ENCODE assay signal across 1 cellular context in the genomic region with DNA sequence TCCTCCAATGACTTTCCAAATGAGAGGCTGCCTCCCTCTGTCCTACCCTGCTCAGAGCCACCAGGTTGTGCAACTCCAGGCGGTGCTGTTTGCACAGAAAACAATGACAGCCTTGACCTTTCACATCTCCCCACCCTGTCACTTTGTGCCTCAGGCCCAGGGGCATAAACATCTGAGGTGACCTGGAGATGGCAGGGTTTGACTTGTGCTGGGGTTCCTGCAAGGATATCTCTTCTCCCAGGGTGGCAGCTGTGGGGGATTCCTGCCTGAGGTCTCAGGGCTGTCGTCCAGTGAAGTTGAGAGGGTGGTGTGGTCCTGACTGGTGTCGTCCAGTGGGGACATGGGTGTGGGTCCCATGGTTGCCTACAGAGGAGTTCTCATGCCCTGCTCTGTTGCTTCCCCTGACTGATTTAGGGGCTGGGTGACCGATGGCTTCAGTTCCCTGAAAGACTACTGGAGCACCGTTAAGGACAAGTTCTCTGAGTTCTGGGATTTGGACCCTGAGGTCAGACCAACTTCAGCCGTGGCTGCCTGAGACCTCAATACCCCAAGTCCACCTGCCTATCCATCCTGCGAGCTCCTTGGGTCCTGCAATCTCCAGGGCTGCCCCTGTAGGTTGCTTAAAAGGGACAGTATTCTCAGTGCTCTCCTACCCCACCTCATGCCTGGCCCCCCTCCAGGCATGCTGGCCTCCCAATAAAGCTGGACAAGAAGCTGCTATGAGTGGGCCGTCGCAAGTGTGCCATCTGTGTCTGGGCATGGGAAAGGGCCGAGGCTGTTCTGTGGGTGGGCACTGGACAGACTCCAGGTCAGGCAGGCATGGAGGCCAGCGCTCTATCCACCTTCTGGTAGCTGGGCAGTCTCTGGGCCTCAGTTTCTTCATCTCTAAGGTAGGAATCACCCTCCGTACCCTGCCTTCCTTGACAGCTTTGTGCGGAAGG.
TF ChIP-seq lines count a peak whose summit lies in the region.

No MANE protein-coding gene starts in this region.

TF ChIP-seq in HepG2, 621 proteins besides CTCF, POLR2A, EP300 and RAD21 (continued from another document and continues in another):
- TF ChIP-seq, protein P1, sequence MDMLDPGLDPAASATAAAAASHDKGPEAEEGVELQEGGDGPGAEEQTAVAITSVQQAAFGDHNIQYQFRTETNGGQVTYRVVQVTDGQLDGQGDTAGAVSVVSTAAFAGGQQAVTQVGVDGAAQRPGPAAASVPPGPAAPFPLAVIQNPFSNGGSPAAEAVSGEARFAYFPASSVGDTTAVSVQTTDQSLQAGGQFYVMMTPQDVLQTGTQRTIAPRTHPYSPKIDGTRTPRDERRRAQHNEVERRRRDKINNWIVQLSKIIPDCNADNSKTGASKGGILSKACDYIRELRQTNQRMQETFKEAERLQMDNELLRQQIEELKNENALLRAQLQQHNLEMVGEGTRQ (IDR thresholded peaks at IDR 0.05; ENCODE audit: low read depth, low read length) = no peak
- TF ChIP-seq, protein P1 (CRISPR knock-in tag; IDR thresholded peaks at IDR 0.05; ENCODE audit: borderline replicate concordance) = peak; percentile 8; the same call in 1 of the 2 replicates
- TF ChIP-seq MTF1 (CRISPR knock-in tag; IDR thresholded peaks at IDR 0.05) = no peak
- peak; percentile 81 for TF ChIP-seq ZNF629 (CRISPR knock-in tag; conservative IDR thresholded peaks at IDR 0.05)
- peak; percentile 75; the same call in 1 of the 2 replicates for TF ChIP-seq SP4 (CRISPR knock-in tag; IDR thresholded peaks at IDR 0.05)
- TF ChIP-seq ZNF160 (CRISPR knock-in tag; IDR thresholded peaks at IDR 0.05) = peak; percentile 39; the same call in 1 of the 2 replicates
- peak; percentile 73; the same call in 1 of the 2 replicates for TF ChIP-seq KLF12 (CRISPR knock-in tag; IDR thresholded peaks at IDR 0.05; ENCODE audit: borderline replicate concordance)
- TF ChIP-seq, protein P2, sequence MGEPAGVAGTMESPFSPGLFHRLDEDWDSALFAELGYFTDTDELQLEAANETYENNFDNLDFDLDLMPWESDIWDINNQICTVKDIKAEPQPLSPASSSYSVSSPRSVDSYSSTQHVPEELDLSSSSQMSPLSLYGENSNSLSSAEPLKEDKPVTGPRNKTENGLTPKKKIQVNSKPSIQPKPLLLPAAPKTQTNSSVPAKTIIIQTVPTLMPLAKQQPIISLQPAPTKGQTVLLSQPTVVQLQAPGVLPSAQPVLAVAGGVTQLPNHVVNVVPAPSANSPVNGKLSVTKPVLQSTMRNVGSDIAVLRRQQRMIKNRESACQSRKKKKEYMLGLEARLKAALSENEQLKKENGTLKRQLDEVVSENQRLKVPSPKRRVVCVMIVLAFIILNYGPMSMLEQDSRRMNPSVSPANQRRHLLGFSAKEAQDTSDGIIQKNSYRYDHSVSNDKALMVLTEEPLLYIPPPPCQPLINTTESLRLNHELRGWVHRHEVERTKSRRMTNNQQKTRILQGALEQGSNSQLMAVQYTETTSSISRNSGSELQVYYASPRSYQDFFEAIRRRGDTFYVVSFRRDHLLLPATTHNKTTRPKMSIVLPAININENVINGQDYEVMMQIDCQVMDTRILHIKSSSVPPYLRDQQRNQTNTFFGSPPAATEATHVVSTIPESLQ (CRISPR knock-in tag; conservative IDR thresholded peaks at IDR 0.05) = no peak
- no peak for TF ChIP-seq CENPX (CRISPR knock-in tag; IDR thresholded peaks at IDR 0.05)
- TF ChIP-seq, protein P3, sequence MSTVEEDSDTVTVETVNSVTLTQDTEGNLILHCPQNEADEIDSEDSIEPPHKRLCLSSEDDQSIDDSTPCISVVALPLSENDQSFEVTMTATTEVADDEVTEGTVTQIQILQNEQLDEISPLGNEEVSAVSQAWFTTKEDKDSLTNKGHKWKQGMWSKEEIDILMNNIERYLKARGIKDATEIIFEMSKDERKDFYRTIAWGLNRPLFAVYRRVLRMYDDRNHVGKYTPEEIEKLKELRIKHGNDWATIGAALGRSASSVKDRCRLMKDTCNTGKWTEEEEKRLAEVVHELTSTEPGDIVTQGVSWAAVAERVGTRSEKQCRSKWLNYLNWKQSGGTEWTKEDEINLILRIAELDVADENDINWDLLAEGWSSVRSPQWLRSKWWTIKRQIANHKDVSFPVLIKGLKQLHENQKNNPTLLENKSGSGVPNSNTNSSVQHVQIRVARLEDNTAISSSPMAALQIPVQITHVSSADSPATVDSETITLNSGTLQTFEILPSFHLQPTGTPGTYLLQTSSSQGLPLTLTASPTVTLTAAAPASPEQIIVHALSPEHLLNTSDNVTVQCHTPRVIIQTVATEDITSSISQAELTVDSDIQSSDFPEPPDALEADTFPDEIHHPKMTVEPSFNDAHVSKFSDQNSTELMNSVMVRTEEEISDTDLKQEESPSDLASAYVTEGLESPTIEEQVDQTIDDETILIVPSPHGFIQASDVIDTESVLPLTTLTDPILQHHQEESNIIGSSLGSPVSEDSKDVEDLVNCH (CRISPR knock-in tag; IDR thresholded peaks at IDR 0.05) = 0 out of 2 replicates have a peak, but pooled peaks have one; percentile 30
- TF ChIP-seq, protein P4, sequence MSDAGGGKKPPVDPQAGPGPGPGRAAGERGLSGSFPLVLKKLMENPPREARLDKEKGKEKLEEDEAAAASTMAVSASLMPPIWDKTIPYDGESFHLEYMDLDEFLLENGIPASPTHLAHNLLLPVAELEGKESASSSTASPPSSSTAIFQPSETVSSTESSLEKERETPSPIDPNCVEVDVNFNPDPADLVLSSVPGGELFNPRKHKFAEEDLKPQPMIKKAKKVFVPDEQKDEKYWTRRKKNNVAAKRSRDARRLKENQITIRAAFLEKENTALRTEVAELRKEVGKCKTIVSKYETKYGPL (CRISPR knock-in tag; IDR thresholded peaks at IDR 0.05) = no peak; the same call in 1 of the 2 replicates
- TF ChIP-seq MED1 (CRISPR knock-in tag; IDR thresholded peaks at IDR 0.05) = peak; percentile 99
- peak; percentile 96; the same call in 1 of the 2 replicates for TF ChIP-seq NCOA1 (CRISPR knock-in tag; IDR thresholded peaks at IDR 0.05)
- TF ChIP-seq, protein P5, sequence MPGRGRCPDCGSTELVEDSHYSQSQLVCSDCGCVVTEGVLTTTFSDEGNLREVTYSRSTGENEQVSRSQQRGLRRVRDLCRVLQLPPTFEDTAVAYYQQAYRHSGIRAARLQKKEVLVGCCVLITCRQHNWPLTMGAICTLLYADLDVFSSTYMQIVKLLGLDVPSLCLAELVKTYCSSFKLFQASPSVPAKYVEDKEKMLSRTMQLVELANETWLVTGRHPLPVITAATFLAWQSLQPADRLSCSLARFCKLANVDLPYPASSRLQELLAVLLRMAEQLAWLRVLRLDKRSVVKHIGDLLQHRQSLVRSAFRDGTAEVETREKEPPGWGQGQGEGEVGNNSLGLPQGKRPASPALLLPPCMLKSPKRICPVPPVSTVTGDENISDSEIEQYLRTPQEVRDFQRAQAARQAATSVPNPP (CRISPR knock-in tag; IDR thresholded peaks at IDR 0.05) = peak; percentile 82; the same call in 1 of the 2 replicates
- peak; percentile 70; the same call in 1 of the 2 replicates for TF ChIP-seq ZNF839 (CRISPR knock-in tag; IDR thresholded peaks at IDR 0.05; ENCODE audit: borderline replicate concordance)
- TF ChIP-seq, protein P6, sequence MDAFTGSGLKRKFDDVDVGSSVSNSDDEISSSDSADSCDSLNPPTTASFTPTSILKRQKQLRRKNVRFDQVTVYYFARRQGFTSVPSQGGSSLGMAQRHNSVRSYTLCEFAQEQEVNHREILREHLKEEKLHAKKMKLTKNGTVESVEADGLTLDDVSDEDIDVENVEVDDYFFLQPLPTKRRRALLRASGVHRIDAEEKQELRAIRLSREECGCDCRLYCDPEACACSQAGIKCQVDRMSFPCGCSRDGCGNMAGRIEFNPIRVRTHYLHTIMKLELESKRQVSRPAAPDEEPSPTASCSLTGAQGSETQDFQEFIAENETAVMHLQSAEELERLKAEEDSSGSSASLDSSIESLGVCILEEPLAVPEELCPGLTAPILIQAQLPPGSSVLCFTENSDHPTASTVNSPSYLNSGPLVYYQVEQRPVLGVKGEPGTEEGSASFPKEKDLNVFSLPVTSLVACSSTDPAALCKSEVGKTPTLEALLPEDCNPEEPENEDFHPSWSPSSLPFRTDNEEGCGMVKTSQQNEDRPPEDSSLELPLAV (CRISPR knock-in tag; conservative IDR thresholded peaks at IDR 0.05; ENCODE audit: low read depth) = no peak
- no peak for TF ChIP-seq MBNL3 (CRISPR knock-in tag; conservative IDR thresholded peaks at IDR 0.05)
- TF ChIP-seq, protein P7, sequence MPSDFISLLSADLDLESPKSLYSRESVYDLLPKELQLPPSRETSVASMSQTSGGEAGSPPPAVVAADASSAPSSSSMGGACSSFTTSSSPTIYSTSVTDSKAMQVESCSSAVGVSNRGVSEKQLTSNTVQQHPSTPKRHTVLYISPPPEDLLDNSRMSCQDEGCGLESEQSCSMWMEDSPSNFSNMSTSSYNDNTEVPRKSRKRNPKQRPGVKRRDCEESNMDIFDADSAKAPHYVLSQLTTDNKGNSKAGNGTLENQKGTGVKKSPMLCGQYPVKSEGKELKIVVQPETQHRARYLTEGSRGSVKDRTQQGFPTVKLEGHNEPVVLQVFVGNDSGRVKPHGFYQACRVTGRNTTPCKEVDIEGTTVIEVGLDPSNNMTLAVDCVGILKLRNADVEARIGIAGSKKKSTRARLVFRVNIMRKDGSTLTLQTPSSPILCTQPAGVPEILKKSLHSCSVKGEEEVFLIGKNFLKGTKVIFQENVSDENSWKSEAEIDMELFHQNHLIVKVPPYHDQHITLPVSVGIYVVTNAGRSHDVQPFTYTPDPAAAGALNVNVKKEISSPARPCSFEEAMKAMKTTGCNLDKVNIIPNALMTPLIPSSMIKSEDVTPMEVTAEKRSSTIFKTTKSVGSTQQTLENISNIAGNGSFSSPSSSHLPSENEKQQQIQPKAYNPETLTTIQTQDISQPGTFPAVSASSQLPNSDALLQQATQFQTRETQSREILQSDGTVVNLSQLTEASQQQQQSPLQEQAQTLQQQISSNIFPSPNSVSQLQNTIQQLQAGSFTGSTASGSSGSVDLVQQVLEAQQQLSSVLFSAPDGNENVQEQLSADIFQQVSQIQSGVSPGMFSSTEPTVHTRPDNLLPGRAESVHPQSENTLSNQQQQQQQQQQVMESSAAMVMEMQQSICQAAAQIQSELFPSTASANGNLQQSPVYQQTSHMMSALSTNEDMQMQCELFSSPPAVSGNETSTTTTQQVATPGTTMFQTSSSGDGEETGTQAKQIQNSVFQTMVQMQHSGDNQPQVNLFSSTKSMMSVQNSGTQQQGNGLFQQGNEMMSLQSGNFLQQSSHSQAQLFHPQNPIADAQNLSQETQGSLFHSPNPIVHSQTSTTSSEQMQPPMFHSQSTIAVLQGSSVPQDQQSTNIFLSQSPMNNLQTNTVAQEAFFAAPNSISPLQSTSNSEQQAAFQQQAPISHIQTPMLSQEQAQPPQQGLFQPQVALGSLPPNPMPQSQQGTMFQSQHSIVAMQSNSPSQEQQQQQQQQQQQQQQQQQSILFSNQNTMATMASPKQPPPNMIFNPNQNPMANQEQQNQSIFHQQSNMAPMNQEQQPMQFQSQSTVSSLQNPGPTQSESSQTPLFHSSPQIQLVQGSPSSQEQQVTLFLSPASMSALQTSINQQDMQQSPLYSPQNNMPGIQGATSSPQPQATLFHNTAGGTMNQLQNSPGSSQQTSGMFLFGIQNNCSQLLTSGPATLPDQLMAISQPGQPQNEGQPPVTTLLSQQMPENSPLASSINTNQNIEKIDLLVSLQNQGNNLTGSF (CRISPR knock-in tag; IDR thresholded peaks at IDR 0.05) = 0 out of 2 replicates have a peak, but pooled peaks have one; percentile 42
- TF ChIP-seq MYC (CRISPR knock-in tag; IDR thresholded peaks at IDR 0.05; ENCODE audit: borderline replicate concordance) = peak; percentile 82; the same call in 1 of the 2 replicates
- TF ChIP-seq ZEB1 (IDR thresholded peaks at IDR 0.05; ENCODE audit: insufficient replicate concordance, low read depth) = no peak
- no peak for TF ChIP-seq ZNF781 (CRISPR knock-in tag; IDR thresholded peaks at IDR 0.05; ENCODE audit: borderline replicate concordance, not compliant biosample characterization)
- TF ChIP-seq ZNF24 (IDR thresholded peaks at IDR 0.05) = no peak
- TF ChIP-seq SP140L (CRISPR knock-in tag; IDR thresholded peaks at IDR 0.05; ENCODE audit: borderline replicate concordance) = peak; percentile 87; the same call in 1 of the 2 replicates
- TF ChIP-seq ZSCAN12 (CRISPR knock-in tag; IDR thresholded peaks at IDR 0.05) = peak; percentile 53; the same call in 1 of the 2 replicates
- no peak for TF ChIP-seq ZFP62 (CRISPR knock-in tag; IDR thresholded peaks at IDR 0.05)
- TF ChIP-seq MYNN (CRISPR knock-in tag; IDR thresholded peaks at IDR 0.05; ENCODE audit: low read depth) = no peak
- peak; percentile 99 for TF ChIP-seq GATAD2A (CRISPR knock-in tag; IDR thresholded peaks at IDR 0.05)
- TF ChIP-seq ZNF263 (CRISPR knock-in tag; IDR thresholded peaks at IDR 0.05) = peak; percentile 79
- no peak for TF ChIP-seq MBD4 (IDR thresholded peaks at IDR 0.05; ENCODE audit: borderline replicate concordance, low read length)
- TF ChIP-seq ZNF598 (CRISPR knock-in tag; IDR thresholded peaks at IDR 0.05; ENCODE audit: borderline replicate concordance) = 0 out of 2 replicates have a peak, but pooled peaks have one; percentile 12
- TF ChIP-seq ZNF329 (CRISPR knock-in tag; IDR thresholded peaks at IDR 0.05; ENCODE audit: low read depth) = 0 out of 2 replicates have a peak, but pooled peaks have one; percentile 48
- peak; percentile 92 for TF ChIP-seq BCL6 (CRISPR knock-in tag; IDR thresholded peaks at IDR 0.05)
- TF ChIP-seq EZH2 (conservative IDR thresholded peaks at IDR 0.05; ENCODE audit: low read depth, low read length) = no peak
- TF ChIP-seq POLR2AphosphoS2 (IDR thresholded peaks at IDR 0.05; ENCODE audit: low read depth, low read length) = peak; percentile 67; the same call in 1 of the 2 replicates
- TF ChIP-seq ZNF446 (CRISPR knock-in tag; IDR thresholded peaks at IDR 0.05) = 0 out of 2 replicates have a peak, but pooled peaks have one; percentile 58
- no peak for TF ChIP-seq NFE2 (CRISPR knock-in tag; IDR thresholded peaks at IDR 0.05)
- peak; percentile 78; the same call in 1 of the 2 replicates for TF ChIP-seq YEATS2 (CRISPR knock-in tag; IDR thresholded peaks at IDR 0.05; ENCODE audit: borderline replicate concordance)
- TF ChIP-seq TBX3 (IDR thresholded peaks at IDR 0.05; ENCODE audit: borderline replicate concordance) = peak; percentile 88; the same call in 1 of the 2 replicates
- TF ChIP-seq HES4 (CRISPR knock-in tag; IDR thresholded peaks at IDR 0.05; ENCODE audit: borderline replicate concordance) = 0 out of 2 replicates have a peak, but pooled peaks have one; percentile 36
- no peak for TF ChIP-seq SNAI1 (CRISPR knock-in tag; IDR thresholded peaks at IDR 0.05; ENCODE audit: borderline replicate concordance)
- peak; percentile 95 for TF ChIP-seq TRIM24 (CRISPR knock-in tag; IDR thresholded peaks at IDR 0.05)
- TF ChIP-seq ZNF75D (CRISPR knock-in tag; IDR thresholded peaks at IDR 0.05; ENCODE audit: borderline replicate concordance) = no peak
- TF ChIP-seq, protein P8, sequence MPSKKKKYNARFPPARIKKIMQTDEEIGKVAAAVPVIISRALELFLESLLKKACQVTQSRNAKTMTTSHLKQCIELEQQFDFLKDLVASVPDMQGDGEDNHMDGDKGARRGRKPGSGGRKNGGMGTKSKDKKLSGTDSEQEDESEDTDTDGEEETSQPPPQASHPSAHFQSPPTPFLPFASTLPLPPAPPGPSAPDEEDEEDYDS (CRISPR knock-in tag; IDR thresholded peaks at IDR 0.05) = peak; percentile 84
- TF ChIP-seq ASH2L (IDR thresholded peaks at IDR 0.05; ENCODE audit: insufficient read length, low read depth, low read length) = peak; percentile 70
- TF ChIP-seq HOXA9 (CRISPR knock-in tag; IDR thresholded peaks at IDR 0.05; ENCODE audit: borderline replicate concordance) = no peak; the same call in 1 of the 2 replicates
